Comparison of ENCODE assay signal across 8 cellular contexts in the genomic region with DNA sequence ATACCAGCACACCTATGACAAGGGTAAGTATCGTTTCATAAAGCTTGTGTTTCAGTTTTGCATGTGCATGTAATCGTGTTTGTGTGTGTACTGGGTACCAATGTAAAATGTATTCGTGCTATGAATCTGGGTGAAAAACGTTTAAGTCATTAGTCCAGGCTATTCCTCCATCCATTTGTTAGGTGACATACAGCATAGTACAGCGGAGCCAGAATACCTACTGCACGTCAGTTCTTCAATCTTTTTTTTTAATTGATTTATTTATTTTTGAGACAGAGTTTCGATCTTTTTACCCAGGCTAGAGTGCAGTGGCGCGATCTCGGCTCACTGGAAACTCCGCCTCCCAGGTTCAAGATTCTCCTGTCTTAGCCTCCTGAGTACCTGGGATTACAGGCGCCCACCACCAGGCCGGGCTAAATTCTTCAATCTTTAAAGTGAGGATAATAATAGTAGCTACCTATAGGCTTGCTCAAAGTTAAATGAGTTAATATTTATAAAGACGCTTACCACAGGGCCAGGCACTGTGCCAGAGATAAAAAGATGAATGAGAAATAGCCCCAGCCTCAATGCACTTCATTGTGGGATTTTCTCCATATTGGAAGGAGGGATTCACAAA. TPM values are rescaled to one million over a fixed set of nuclear protein-coding genes. Genes with fewer than 3 reads are reported as not detected.
A peak's percentile ranks its signal among the peaks of the same experiment; 100 is the strongest.
DNase-seq lines count a peak whose midpoint lies in the region; ATAC-seq and TF ChIP-seq lines count a peak whose summit lies in the region.

No MANE protein-coding gene starts in this region.

- ATAC-seq in GM21723 (IDR thresholded peaks at IDR 0.05; ENCODE audit: unreplicated experiment) (peak; percentile 5), HG02610 (IDR thresholded peaks at IDR 0.05; ENCODE audit: unreplicated experiment) (no peak)
- ATAC-seq in activated T-cell treated with anti-CD3 and anti-CD28 coated beads, Interleukin-2, amount 50 U/mL, for 72 hours (replicated peaks in 1 of 2) = no peak

- H3K4me1 Mint-ChIP-seq in activated T-cell treated with anti-CD3 and anti-CD28 coated beads, Interleukin-2, amount 50 U/mL, for 72 hours (ENCODE audit: low read depth) = peaks cover 57% of the 10 kb centered on the region

- peaks cover 9 to 34% (median 20%) of the 10 kb centered on the region in 5 donors for H3K36me3 ChIP-seq in subcutaneous abdominal adipose tissue (ENCODE audit: control insufficient read depth in 5 of 5, insufficient read depth in 5 of 5, low read length in 5 of 5)

- H3K36me3 Mint-ChIP-seq in activated T-cell treated with anti-CD3 and anti-CD28 coated beads, Interleukin-2, amount 50 U/mL, for 72 hours (ENCODE audit: insufficient read depth in 2 of 2) = peaks cover 10 to 23% of the 10 kb centered on the region in 2 donors

- H3K27me3 ChIP-seq in subcutaneous abdominal adipose tissue (ENCODE audit: control insufficient read depth in 5 of 5, insufficient read depth in 4 of 5, low read length in 5 of 5) = no peaks in the 10 kb centered on the region

- H3K4me3 ChIP-seq in iPS-18c (ENCODE audit: insufficient read depth, low read depth, low read length) (peak overlapping the region; percentile 26), subcutaneous abdominal adipose tissue (ENCODE audit: low read depth in 1 of 5, low read length in 5 of 5) (peak overlapping the region in 4 of 5 donors; percentile 58 to 96 (median 84))

- H3K9me3 ChIP-seq in iPS-18c (ENCODE audit: control insufficient read depth, insufficient read depth, low read length) (no peaks in the 10 kb centered on the region), subcutaneous abdominal adipose tissue (ENCODE audit: control insufficient read depth in 5 of 5, low read length in 5 of 5) (no peaks in the 10 kb centered on the region)

- no peak for TF ChIP-seq CTCF in 22Rv1 (IDR thresholded peaks at IDR 0.05)

- H3K4me1 ChIP-seq in subcutaneous abdominal adipose tissue (ENCODE audit: control insufficient read depth in 5 of 5, insufficient read depth in 5 of 5, low read length in 5 of 5) = peaks cover 3 to 36% (median 25%) of the 10 kb centered on the region in 5 donors

- H3K4me3 Mint-ChIP-seq in activated T-cell treated with anti-CD3 and anti-CD28 coated beads, Interleukin-2, amount 50 U/mL, for 72 hours = peak overlapping the region; percentile 95 to 96

- DNase-seq in activated T-cell treated with anti-CD3 and anti-CD28 coated beads, Interleukin-2, amount 50 U/mL, for 72 hours = no peak
- DNase-seq in epidermal melanocyte (ENCODE audit: insufficient read length, low spot score) = no peak
- no peak for DNase-seq in middle frontal gyrus (ENCODE audit: extremely low spot score, low spot score)

- H3K9ac ChIP-seq in subcutaneous abdominal adipose tissue (ENCODE audit: low read length in 5 of 5) = peak overlapping the region in 3 of 5 donors; percentile 15 to 66 (median 20)

- H3K9me3 Mint-ChIP-seq in activated T-cell treated with anti-CD3 and anti-CD28 coated beads, Interleukin-2, amount 50 U/mL, for 72 hours = no peaks in the 10 kb centered on the region

- no peaks in the 10 kb centered on the region for H3K27me3 Mint-ChIP-seq in activated T-cell treated with anti-CD3 and anti-CD28 coated beads, Interleukin-2, amount 50 U/mL, for 72 hours (ENCODE audit: low read depth)

- peak overlapping the region; percentile 98 for H3K27ac Mint-ChIP-seq in activated T-cell treated with anti-CD3 and anti-CD28 coated beads, Interleukin-2, amount 50 U/mL, for 72 hours

- H3K27ac ChIP-seq in 22Rv1 (peak overlapping the region; percentile 92), subcutaneous abdominal adipose tissue (ENCODE audit: low read depth, low read length) (peak overlapping the region; percentile 41)

RNA-seq across cellular contexts. Expression of a gene that starts 0.6 kb away (rescaled TPM):
- 10 to 100 TPM; 23.0 to 28.9 TPM for total RNA-seq in activated T-cell treated with anti-CD3 and anti-CD28 coated beads, Interleukin-2, amount 50 U/mL, for 72 hours

RNA-seq across cellular contexts. Expression of a gene that starts 20.2 kb away (rescaled TPM):
- 10 to 100 TPM; 22.8 to 25.0 TPM for total RNA-seq in activated T-cell treated with anti-CD3 and anti-CD28 coated beads, Interleukin-2, amount 50 U/mL, for 72 hours

RNA-seq across cellular contexts. Expression of a gene that starts 38.9 kb away (rescaled TPM):
- total RNA-seq in activated T-cell treated with anti-CD3 and anti-CD28 coated beads, Interleukin-2, amount 50 U/mL, for 72 hours = 1 to 10 TPM; 1.4 to 1.9 TPM

RNA-seq across cellular contexts. Expression of a gene that starts 44.0 kb away (rescaled TPM):
- 1 to 10 TPM; 7.8 to 9.9 TPM for total RNA-seq in activated T-cell treated with anti-CD3 and anti-CD28 coated beads, Interleukin-2, amount 50 U/mL, for 72 hours
